19 cellular contexts compared by ENCODE assay signal in the genomic region with DNA sequence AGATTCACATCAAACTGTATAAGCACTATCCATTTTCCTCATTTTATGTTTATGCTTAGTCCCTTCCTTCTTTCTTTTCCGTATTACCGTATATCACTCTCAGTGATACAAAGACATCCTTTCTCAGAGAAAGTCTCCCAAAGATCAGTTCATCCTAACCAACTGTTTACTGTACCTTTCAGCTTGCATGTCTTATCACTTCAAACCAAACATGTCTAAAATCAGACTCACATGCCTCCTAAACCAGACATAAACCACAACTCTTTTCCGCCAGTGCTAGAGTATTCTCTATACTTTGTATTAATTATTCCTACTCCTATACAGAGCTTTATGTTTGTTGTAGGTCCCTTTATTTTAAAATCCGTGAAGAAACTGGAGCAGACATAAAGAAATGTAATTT. TPM values are rescaled to one million over a fixed set of nuclear protein-coding genes. Genes with fewer than 3 reads are reported as not detected.
DNase-seq lines count a peak whose midpoint lies in the region; ATAC-seq and TF ChIP-seq lines count a peak whose summit lies in the region.
"Had no signal": no experiment of that assay in that cellular context is flagged by ENCODE, and none has a peak within 500 bp of the region (broad histone marks: within the 10 kb centered on the region; RNA-seq: fewer than 3 reads in every experiment).

No MANE protein-coding gene starts in this region.

- no peak for DNase-seq in activated CD4-positive, alpha-beta memory T cell treated with anti-CD3 and anti-CD28 coated beads for 36 hours
- DNase-seq in activated CD4-positive, alpha-beta memory T cell treated with anti-CD3 and anti-CD28 coated beads, Interleukin-2, amount 10 ng/mL, durations not matched to agents 7 days and 5 days: no peak
- peak; percentile 12 for DNase-seq in CMK (ENCODE audit: low read depth)
- no peak for DNase-seq in activated CD8-positive, alpha-beta T cell treated with anti-CD3 and anti-CD28 coated beads, Interleukin-2, amount 10 ng/mL, durations not matched to agents 7 days and 5 days
- DNase-seq in mesothelial cell of epicardium (ENCODE audit: low spot score in 2 of 2, unreplicated experiment in 2 of 2): no peak
- DNase-seq in AG08396 (ENCODE audit: low spot score): no peak
- no peak for DNase-seq in chondrocyte (ENCODE audit: low spot score)
- no peak for DNase-seq in SIG-M5 (lab: John Stamatoyannopoulos, UW)
- DNase-seq: ACHN; CD4-positive, CD25-positive, alpha-beta regulatory T cell; DMS53; effector memory CD4-positive, alpha-beta T cell; esophagus squamous epithelium; midbrain; NCI-H187; NCI-H226; PC-9; T1000 had no signal

- intact Hi-C loops in activated CD4-positive, alpha-beta memory T cell treated with anti-CD3 and anti-CD28 coated beads for 36 hours (cut with micrococcal nuclease): no loop called here

- H3K9me3 Mint-ChIP-seq in activated CD4-positive, alpha-beta memory T cell treated with anti-CD3 and anti-CD28 coated beads for 36 hours: peaks cover 7% of the 10 kb centered on the region
- H3K9me3 Mint-ChIP-seq in activated CD4-positive, alpha-beta memory T cell treated with anti-CD3 and anti-CD28 coated beads, Interleukin-2, amount 10 ng/mL, durations not matched to agents 7 days and 5 days: peaks cover 3% of the 10 kb centered on the region
- no peaks in the 10 kb centered on the region for H3K9me3 Mint-ChIP-seq in activated CD8-positive, alpha-beta T cell treated with anti-CD3 and anti-CD28 coated beads, Interleukin-2, amount 10 ng/mL, durations not matched to agents 7 days and 5 days (ENCODE audit: insufficient read depth)
- H3K9me3 Mint-ChIP-seq in mesothelial cell of epicardium (peaks cover 5% of the 10 kb centered on the region), chondrocyte (ENCODE audit: low read depth) (no peaks in the 10 kb centered on the region)

- no peaks in the 10 kb centered on the region for H3K27me3 Mint-ChIP-seq in activated CD4-positive, alpha-beta memory T cell treated with anti-CD3 and anti-CD28 coated beads for 36 hours
- no peaks in the 10 kb centered on the region for H3K27me3 Mint-ChIP-seq in activated CD4-positive, alpha-beta memory T cell treated with anti-CD3 and anti-CD28 coated beads, Interleukin-2, amount 10 ng/mL, durations not matched to agents 7 days and 5 days
- H3K27me3 Mint-ChIP-seq in activated CD8-positive, alpha-beta T cell treated with anti-CD3 and anti-CD28 coated beads, Interleukin-2, amount 10 ng/mL, durations not matched to agents 7 days and 5 days (ENCODE audit: low read depth): no peaks in the 10 kb centered on the region
- no peaks in the 10 kb centered on the region for H3K27me3 Mint-ChIP-seq in mesothelial cell of epicardium (ENCODE audit: low read depth)
- H3K27me3 Mint-ChIP-seq in chondrocyte (ENCODE audit: low read depth): no peaks in the 10 kb centered on the region
- H3K27me3 Mint-ChIP-seq: CD4-positive, CD25-positive, alpha-beta regulatory T cell had no signal

- no peak for TF ChIP-seq CTCF in mesothelial cell of epicardium (IDR thresholded peaks at IDR 0.05; ENCODE audit: unreplicated experiment)
- TF ChIP-seq CTCF in chondrocyte (IDR thresholded peaks at IDR 0.05): no peak

- POLR2A ChIA-PET in activated CD4-positive, alpha-beta memory T cell treated with anti-CD3 and anti-CD28 coated beads for 36 hours (lab: Charles Lee): no interaction called here
- POLR2A ChIA-PET in activated CD4-positive, alpha-beta memory T cell treated with anti-CD3 and anti-CD28 coated beads, Interleukin-2, amount 10 ng/mL, durations not matched to agents 7 days and 5 days (lab: Charles Lee): interaction anchor here (0.9 kb wide), 1 partner anchor 73 kb away, joined by 3 read pairs; no protein-coding TSS in a partner anchor
- POLR2A ChIA-PET in activated CD8-positive, alpha-beta T cell treated with anti-CD3 and anti-CD28 coated beads, Interleukin-2, amount 10 ng/mL, durations not matched to agents 7 days and 5 days (lab: Charles Lee): no interaction called here

- ATAC-seq in activated CD8-positive, alpha-beta T cell treated with anti-CD3 and anti-CD28 coated beads, Interleukin-2, amount 10 ng/mL, durations not matched to agents 7 days and 5 days: no peak
- ATAC-seq: left lobe of liver had no signal

- peak overlapping the region; percentile 61 for H3K27ac Mint-ChIP-seq in activated CD4-positive, alpha-beta memory T cell treated with anti-CD3 and anti-CD28 coated beads for 36 hours
- H3K27ac Mint-ChIP-seq in activated CD4-positive, alpha-beta memory T cell treated with anti-CD3 and anti-CD28 coated beads, Interleukin-2, amount 10 ng/mL, durations not matched to agents 7 days and 5 days: no peak overlapping the region
- peak overlapping the region; percentile 31 for H3K27ac Mint-ChIP-seq in activated CD8-positive, alpha-beta T cell treated with anti-CD3 and anti-CD28 coated beads, Interleukin-2, amount 10 ng/mL, durations not matched to agents 7 days and 5 days
- peak overlapping the region; percentile 68 for H3K27ac Mint-ChIP-seq in mesothelial cell of epicardium
- no peak overlapping the region for H3K27ac Mint-ChIP-seq in chondrocyte (ENCODE audit: unreplicated experiment)

- CTCF ChIA-PET in activated CD4-positive, alpha-beta memory T cell treated with anti-CD3 and anti-CD28 coated beads for 36 hours (lab: Charles Lee): interaction anchor here (1.7 kb wide), 1 partner anchor 86 kb away, joined by 5 read pairs; no protein-coding TSS in a partner anchor
- CTCF ChIA-PET in activated CD4-positive, alpha-beta memory T cell treated with anti-CD3 and anti-CD28 coated beads, Interleukin-2, amount 10 ng/mL, durations not matched to agents 7 days and 5 days (lab: Charles Lee): interaction anchor here (1.5 kb wide), 1 partner anchor 86 kb away, joined by 6 read pairs; no protein-coding TSS in a partner anchor
- CTCF ChIA-PET in activated CD8-positive, alpha-beta T cell treated with anti-CD3 and anti-CD28 coated beads, Interleukin-2, amount 10 ng/mL, durations not matched to agents 7 days and 5 days (lab: Charles Lee): interaction anchor here (0.8 to 5.9 kb wide), 7 partner anchors 10 to 280 kb away, joined by 3 to 71 read pairs (median 4); no protein-coding TSS in a partner anchor

- peaks cover 21% of the 10 kb centered on the region for H3K36me3 Mint-ChIP-seq in activated CD4-positive, alpha-beta memory T cell treated with anti-CD3 and anti-CD28 coated beads for 36 hours
- peaks cover 31% of the 10 kb centered on the region for H3K36me3 Mint-ChIP-seq in activated CD4-positive, alpha-beta memory T cell treated with anti-CD3 and anti-CD28 coated beads, Interleukin-2, amount 10 ng/mL, durations not matched to agents 7 days and 5 days (ENCODE audit: low read depth)
- H3K36me3 Mint-ChIP-seq in activated CD8-positive, alpha-beta T cell treated with anti-CD3 and anti-CD28 coated beads, Interleukin-2, amount 10 ng/mL, durations not matched to agents 7 days and 5 days (ENCODE audit: low read depth): peaks cover 25% of the 10 kb centered on the region
- H3K36me3 Mint-ChIP-seq in mesothelial cell of epicardium (peaks cover 17% of the 10 kb centered on the region), chondrocyte (ENCODE audit: low read depth) (peaks cover 8% of the 10 kb centered on the region)

- peaks cover 83% of the 10 kb centered on the region for H3K4me1 Mint-ChIP-seq in activated CD4-positive, alpha-beta memory T cell treated with anti-CD3 and anti-CD28 coated beads for 36 hours (ENCODE audit: low read depth)
- H3K4me1 Mint-ChIP-seq in activated CD4-positive, alpha-beta memory T cell treated with anti-CD3 and anti-CD28 coated beads, Interleukin-2, amount 10 ng/mL, durations not matched to agents 7 days and 5 days: peaks cover 58% of the 10 kb centered on the region
- peaks cover 72% of the 10 kb centered on the region for H3K4me1 Mint-ChIP-seq in activated CD8-positive, alpha-beta T cell treated with anti-CD3 and anti-CD28 coated beads, Interleukin-2, amount 10 ng/mL, durations not matched to agents 7 days and 5 days (ENCODE audit: low read depth)
- H3K4me1 Mint-ChIP-seq in mesothelial cell of epicardium: peaks cover 28% of the 10 kb centered on the region
- H3K4me1 Mint-ChIP-seq in chondrocyte (ENCODE audit: low read depth): peaks cover 68% of the 10 kb centered on the region

- no peak overlapping the region for H3K4me3 Mint-ChIP-seq in activated CD4-positive, alpha-beta memory T cell treated with anti-CD3 and anti-CD28 coated beads for 36 hours
- H3K4me3 Mint-ChIP-seq in activated CD4-positive, alpha-beta memory T cell treated with anti-CD3 and anti-CD28 coated beads, Interleukin-2, amount 10 ng/mL, durations not matched to agents 7 days and 5 days: no peak overlapping the region
- H3K4me3 Mint-ChIP-seq in activated CD8-positive, alpha-beta T cell treated with anti-CD3 and anti-CD28 coated beads, Interleukin-2, amount 10 ng/mL, durations not matched to agents 7 days and 5 days: no peak overlapping the region
- H3K4me3 Mint-ChIP-seq in mesothelial cell of epicardium (no peak overlapping the region), chondrocyte (ENCODE audit: unreplicated experiment) (no peak overlapping the region)

RNA-seq across cellular contexts. Expression of a gene that starts 41.5 kb away (rescaled TPM):
- total RNA-seq in activated CD4-positive, alpha-beta memory T cell treated with anti-CD3 and anti-CD28 coated beads for 36 hours: 10 to 100 TPM; 90.5 to 94.1 TPM
- 10 to 100 TPM; 87.0 to 92.9 TPM for total RNA-seq in activated CD4-positive, alpha-beta memory T cell treated with anti-CD3 and anti-CD28 coated beads, Interleukin-2, amount 10 ng/mL, durations not matched to agents 7 days and 5 days
- total RNA-seq in activated CD8-positive, alpha-beta T cell treated with anti-CD3 and anti-CD28 coated beads, Interleukin-2, amount 10 ng/mL, durations not matched to agents 7 days and 5 days: 10 to 100 TPM; 88.9 to 92.5 TPM
- total RNA-seq in mesothelial cell of epicardium (62.2 to 63.9 TPM (median 63.5 TPM) in 3 replicates), chondrocyte (76.0 to 101 TPM (median 95.8 TPM) in 3 replicates)

Comparison
In these comparisons a context has a peak if more than half of its experiments do, and no peak if none do; other contexts are left out.
1. H3K27ac Mint-ChIP-seq: peak in activated CD4-positive, alpha-beta memory T cell treated with anti-CD3 and anti-CD28 coated beads for 36 hours (single experiment), activated CD8-positive, alpha-beta T cell treated with anti-CD3 and anti-CD28 coated beads, Interleukin-2, amount 10 ng/mL, durations not matched to agents 7 days and 5 days (single experiment) and mesothelial cell of epicardium (single experiment); none in activated CD4-positive, alpha-beta memory T cell treated with anti-CD3 and anti-CD28 coated beads, Interleukin-2, amount 10 ng/mL, durations not matched to agents 7 days and 5 days (single experiment) and chondrocyte (single experiment).